9 cellular contexts compared by ENCODE assay signal in genomic region chr6:28839443-28840120, GRCh38.
DNase-seq lines count a peak whose midpoint lies in the region; ATAC-seq and TF ChIP-seq lines count a peak whose summit lies in the region.
"Had no signal": no experiment of that assay in that cellular context is flagged by ENCODE, and none has a peak within 500 bp of the region (broad histone marks: within the 10 kb centered on the region; RNA-seq: fewer than 3 reads in every experiment).

No MANE protein-coding gene starts in this region.

- no peaks in the 10 kb centered on the region for H3K27me3 ChIP-seq in SJSA1 (replicated peaks)
- peaks cover 3% of the 10 kb centered on the region for H3K27me3 ChIP-seq in rectal smooth muscle tissue (ENCODE audit: control insufficient read depth, insufficient read depth, low read length)
- H3K27me3 ChIP-seq: thyroid gland had no signal

- no peak for ATAC-seq in HG03095 (IDR thresholded peaks at IDR 0.05; ENCODE audit: unreplicated experiment)

- H3K9ac ChIP-seq in rectal smooth muscle tissue (ENCODE audit: low read length) = no peak overlapping the region

- DNase-seq in GM12864 (ENCODE audit: low read depth) = no peak
- DNase-seq in SJSA1 (ENCODE audit: low read depth in 1 of 2, low spot score in 2 of 2) = no peak
- no peak for DNase-seq in fibroblast of mammary gland (ENCODE audit: low read depth)
- DNase-seq in stimulated activated naive CD4-positive, alpha-beta T cell (lab: John Stamatoyannopoulos, UW) = no peak
- DNase-seq in middle frontal gyrus (ENCODE audit: extremely low spot score, low spot score) = no peak
- DNase-seq in GM13976 (ENCODE audit: low spot score) = no peak

- no peaks in the 10 kb centered on the region for H3K9me3 ChIP-seq in SJSA1 (replicated peaks)
- H3K9me3 ChIP-seq: thyroid gland had no signal

- no peaks in the 10 kb centered on the region for H3K36me3 ChIP-seq in SJSA1
- no peaks in the 10 kb centered on the region for H3K36me3 ChIP-seq in rectal smooth muscle tissue (ENCODE audit: control insufficient read depth, insufficient read depth, low read length)
- H3K36me3 ChIP-seq: thyroid gland had no signal

- TF ChIP-seq CTCF in GM12864 (IDR thresholded peaks at IDR 0.05; ENCODE audit: low read depth, low read length, missing control alignments) (no peak), fibroblast of mammary gland (conservative IDR thresholded peaks at IDR 0.05; ENCODE audit: control insufficient read depth, insufficient read depth, low read depth, low read length) (no peak), GM13976 (IDR thresholded peaks at IDR 0.05; ENCODE audit: borderline replicate concordance, control extremely low read depth, extremely low read depth, insufficient read depth, missing control alignments) (no peak)

- H3K27ac ChIP-seq in SJSA1 (no peak overlapping the region), rectal smooth muscle tissue (ENCODE audit: low read depth, low read length) (no peak overlapping the region)

- in situ Hi-C loops in GM13976 (cut with MboI; ENCODE audit: low sequenced_read_pairs, unreplicated experiment) = loop anchor here (10.0 kb wide), 1 partner anchor 175 kb away; no protein-coding TSS in a partner anchor

- H3K4me1 ChIP-seq in SJSA1 (replicated peaks) (peaks cover 3% of the 10 kb centered on the region; the same call in 1 of the 2 replicates), rectal smooth muscle tissue (ENCODE audit: control insufficient read depth, insufficient read depth, low read length) (no peaks in the 10 kb centered on the region)

- peak overlapping the region; percentile 73 for H3K4me3 ChIP-seq in GM12864 (ENCODE audit: low read depth, low read length)
- peak overlapping the region; percentile 51 for H3K4me3 ChIP-seq in SJSA1
- H3K4me3 ChIP-seq in fibroblast of mammary gland (ENCODE audit: control insufficient read depth, low read depth, low read length) = peak overlapping the region; percentile 93
- peak overlapping the region; percentile 86 for H3K4me3 ChIP-seq in rectal smooth muscle tissue (ENCODE audit: low read length)
